In the genomic region with DNA sequence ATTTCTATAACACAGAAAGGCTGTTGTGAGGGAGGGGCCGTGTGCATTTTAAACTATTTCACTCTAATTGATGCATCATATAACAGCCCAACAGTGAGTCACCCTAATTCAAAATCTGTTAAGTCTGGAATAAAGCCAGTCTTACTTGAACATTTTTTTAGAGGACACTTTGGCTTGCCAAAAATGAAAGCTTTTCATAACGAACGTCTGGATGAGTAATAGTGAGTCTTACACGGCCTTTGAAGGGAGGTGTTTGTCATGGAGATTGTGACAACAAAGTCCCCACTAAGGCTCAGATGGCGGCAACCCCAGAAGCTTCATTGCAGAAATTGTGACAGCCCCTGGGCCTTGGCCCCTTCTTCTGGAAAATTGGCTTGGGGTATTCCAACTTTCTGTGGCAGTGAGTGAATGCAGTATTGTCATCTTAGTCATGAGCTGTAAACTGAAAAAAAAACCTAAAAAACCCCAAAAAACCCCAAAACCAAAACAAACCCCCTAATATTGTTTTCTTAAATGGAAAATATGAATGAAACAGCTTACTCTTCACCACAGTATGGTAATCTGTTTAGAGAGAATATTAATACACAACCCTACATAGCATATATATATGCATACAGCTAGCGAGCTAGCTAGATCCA, we compare ENCODE assay signal across 8 cellular contexts.
DNase-seq lines count a peak whose midpoint lies in the region; ATAC-seq, FAIRE-seq and TF ChIP-seq lines count a peak whose summit lies in the region.

No MANE protein-coding gene starts in this region.

- peaks cover 14% of the 10 kb centered on the region for H3F3A ChIP-seq in SU-DHL-6 (ENCODE audit: insufficient read depth)

- H3K27ac Mint-ChIP-seq in activated naive CD8-positive, alpha-beta T cell treated with anti-CD3 and anti-CD28 coated beads, Interleukin-2, amount 50 U/mL, for 24 hours = peak overlapping the region; percentile 95
- H3K27ac Mint-ChIP-seq in immature natural killer cell = peak overlapping the region in 4 of 6 donors; percentile 14 to 88 (median 67)

- H3K4me3 ChIP-seq in AG04449 (ENCODE audit: low read depth, low read length) (no peak overlapping the region; the same call in 1 of the 2 replicates), SU-DHL-6 (ENCODE audit: insufficient read depth, low read length, poor library complexity, severe bottlenecking) (peak overlapping the region; percentile 5)

- POLR2A ChIA-PET in AG04449 (lab: Yijun Ruan, JAX) = interaction anchor here (1.0 to 1.2 kb wide), 3 partner anchors 14 to 303 kb away, joined by 3 to 4 read pairs (median 3); no protein-coding TSS in a partner anchor

- no peaks in the 10 kb centered on the region for H3K79me2 ChIP-seq in SU-DHL-6 (ENCODE audit: insufficient read depth, low read length)

- DNase-seq in AG04449 (ENCODE audit: low read depth, low spot score) = peak; percentile 81
- DNase-seq in GM19239 (ENCODE audit: insufficient read length, low spot score) = peak; percentile 29
- DNase-seq in activated naive CD8-positive, alpha-beta T cell treated with anti-CD3 and anti-CD28 coated beads, Interleukin-2, amount 50 U/mL, for 24 hours = peak; percentile 76
- peak; percentile 10 to 62 (median 17) for DNase-seq in immature natural killer cell
- peak; percentile 66 to 71 for DNase-seq in stimulated activated CD4-positive, alpha-beta T cell treated with anti-CD3 and anti-CD28 coated beads, Interleukin-2, amount 100 ng/mL, for 48 hours
- no peak for DNase-seq in NCI-H524 treated with DMSO at 0.1 percent for 48 hours (lab: John Stamatoyannopoulos, UW)

- H3K9ac ChIP-seq in SU-DHL-6 (ENCODE audit: low read length) = peak overlapping the region; percentile 24; the same call in 1 of the 2 replicates

- H4K20me1 ChIP-seq in SU-DHL-6 (ENCODE audit: low read depth, low read length) = no peaks in the 10 kb centered on the region

- peak overlapping the region; percentile 53 for H3K4me3 Mint-ChIP-seq in activated naive CD8-positive, alpha-beta T cell treated with anti-CD3 and anti-CD28 coated beads, Interleukin-2, amount 50 U/mL, for 24 hours
- peak overlapping the region in 1 of 5 donors; percentile 70 for H3K4me3 Mint-ChIP-seq in immature natural killer cell

- no peaks in the 10 kb centered on the region for H3K27me3 Mint-ChIP-seq in activated naive CD8-positive, alpha-beta T cell treated with anti-CD3 and anti-CD28 coated beads, Interleukin-2, amount 50 U/mL, for 24 hours
- no peaks in the 10 kb centered on the region for H3K27me3 Mint-ChIP-seq in immature natural killer cell (ENCODE audit: low read depth in 3 of 3)

- 0 out of 2 replicates have a peak overlapping the region, but pooled peaks have one; percentile 7 for H3K27ac ChIP-seq in SU-DHL-6 (ENCODE audit: low read depth, low read length)

- H3K4me2 ChIP-seq in SU-DHL-6 (ENCODE audit: low read depth, low read length, poor library complexity, severe bottlenecking) = peak overlapping the region; percentile 53

- ATAC-seq in HG03196 (IDR thresholded peaks at IDR 0.05; ENCODE audit: unreplicated experiment) = peak; percentile 91
- peak; percentile 95 for ATAC-seq in activated naive CD8-positive, alpha-beta T cell treated with anti-CD3 and anti-CD28 coated beads, Interleukin-2, amount 50 U/mL, for 24 hours

- H3K9me3 ChIP-seq in SU-DHL-6 (ENCODE audit: insufficient read depth, low read length) = no peaks in the 10 kb centered on the region

- no peak for TF ChIP-seq CTCF in AG04449 (IDR thresholded peaks at IDR 0.05; ENCODE audit: insufficient read depth, low read length, missing control alignments)
- no peak for TF ChIP-seq CTCF in SU-DHL-6 (IDR thresholded peaks at IDR 0.05; ENCODE audit: insufficient read depth, low read length, poor library complexity, severe bottlenecking)

- no peaks in the 10 kb centered on the region for H3K9me3 Mint-ChIP-seq in activated naive CD8-positive, alpha-beta T cell treated with anti-CD3 and anti-CD28 coated beads, Interleukin-2, amount 50 U/mL, for 24 hours
- no peaks in the 10 kb centered on the region for H3K9me3 Mint-ChIP-seq in immature natural killer cell

- H3K36me3 Mint-ChIP-seq in activated naive CD8-positive, alpha-beta T cell treated with anti-CD3 and anti-CD28 coated beads, Interleukin-2, amount 50 U/mL, for 24 hours (ENCODE audit: low read depth) = peaks cover 30% of the 10 kb centered on the region
- no peaks in the 10 kb centered on the region for H3K36me3 Mint-ChIP-seq in immature natural killer cell

- H2AFZ ChIP-seq in SU-DHL-6 (ENCODE audit: low read depth, low read length, severe bottlenecking) = peak overlapping the region; percentile 97

- H3K9me2 ChIP-seq in SU-DHL-6 (replicated peaks; ENCODE audit: insufficient read depth, low read length) = no peaks in the 10 kb centered on the region

- H3K36me3 ChIP-seq in SU-DHL-6 (ENCODE audit: low read length) = no peaks in the 10 kb centered on the region

- no peaks in the 10 kb centered on the region for H3K27me3 ChIP-seq in SU-DHL-6 (ENCODE audit: low read length)

- peak; percentile 58 for FAIRE-seq in GM19239 (lab: Jason Lieb, UNC)

- H3K4me1 Mint-ChIP-seq in activated naive CD8-positive, alpha-beta T cell treated with anti-CD3 and anti-CD28 coated beads, Interleukin-2, amount 50 U/mL, for 24 hours = peaks cover 56% of the 10 kb centered on the region
- H3K4me1 Mint-ChIP-seq in immature natural killer cell = peaks cover 1 to 17% of the 10 kb centered on the region in 2 donors

- CTCF ChIA-PET in AG04449 (lab: Yijun Ruan, JAX) = interaction anchor here (0.6 to 8.6 kb wide), 12 partner anchors 12 to 497 kb away, joined by 3 to 247 read pairs (median 8); no protein-coding TSS in a partner anchor
